9 cellular contexts compared by ENCODE assay signal in the genomic region with DNA sequence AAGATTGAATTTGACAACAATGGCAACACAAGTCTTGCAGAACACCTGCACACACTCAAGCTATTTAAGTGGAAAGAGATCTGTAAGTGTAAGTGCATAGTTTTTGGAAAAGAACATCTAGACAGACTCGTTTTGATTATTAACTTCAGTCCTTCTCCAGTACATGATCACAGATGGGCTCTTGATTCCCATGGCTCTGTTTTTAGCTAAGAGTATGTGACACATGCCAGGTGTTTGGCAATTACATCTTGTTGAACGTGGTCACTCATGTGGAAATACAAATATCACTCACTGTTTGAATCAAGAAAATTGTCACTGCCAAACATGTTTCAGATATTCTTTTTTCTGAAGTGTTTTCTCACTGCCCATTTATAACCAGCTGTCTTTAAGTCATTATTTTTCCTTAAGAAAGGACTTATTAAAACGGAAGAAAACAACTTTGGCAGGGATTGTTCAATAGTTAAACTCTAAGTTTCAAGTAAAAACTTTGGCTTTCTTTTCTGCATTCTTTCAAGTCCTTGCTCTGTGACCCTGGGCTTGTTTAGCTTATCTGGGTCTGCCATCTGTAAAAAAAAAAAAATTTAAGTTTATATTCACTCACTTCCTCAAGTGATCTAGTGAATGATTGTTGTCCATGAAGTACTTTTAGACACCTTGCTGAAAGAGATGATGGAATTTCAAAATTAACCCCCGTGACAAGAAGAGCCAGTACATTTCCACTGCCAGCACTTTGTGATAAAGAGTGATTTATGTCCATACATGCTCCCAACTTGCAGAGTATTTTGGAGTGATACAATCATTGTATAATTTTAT.
A peak's percentile ranks its signal among the peaks of the same experiment; 100 is the strongest.
DNase-seq lines count a peak whose midpoint lies in the region; ATAC-seq and TF ChIP-seq lines count a peak whose summit lies in the region.
"Had no signal": no experiment of that assay in that cellular context is flagged by ENCODE, and none has a peak within 500 bp of the region (broad histone marks: within the 10 kb centered on the region; RNA-seq: fewer than 3 reads in every experiment).

No MANE protein-coding gene starts in this region.

- ATAC-seq in HG03439 (IDR thresholded peaks at IDR 0.05; ENCODE audit: unreplicated experiment): no peak
- ATAC-seq in GM21786 (IDR thresholded peaks at IDR 0.05; ENCODE audit: unreplicated experiment): no peak

- no peak for TF ChIP-seq RAD21 in Ishikawa (IDR thresholded peaks at IDR 0.05; ENCODE audit: low read depth)

- DNase-seq in COLO668 (lab: John Stamatoyannopoulos, UW; ENCODE audit: unreplicated experiment): peak; percentile 22
- peak; percentile 95 for DNase-seq in NCI-H446 treated with DMSO at 0.1 percent for 48 hours (lab: John Stamatoyannopoulos, UW)
- DNase-seq in fibroblast of villous mesenchyme (ENCODE audit: low read depth): peak; percentile 27
- DNase-seq in stimulated activated CD4-positive, alpha-beta T cell treated with anti-CD3 and anti-CD28 coated beads, Interleukin-4, amount 100 ng/mL, for 1 hour: no peak
- no peak for DNase-seq in middle frontal gyrus (ENCODE audit: extremely low spot score, low spot score)
- DNase-seq: foreskin fibroblast had no signal

- H3K4me3 ChIP-seq in fibroblast of villous mesenchyme (ENCODE audit: low read depth, low read length): no peak overlapping the region

- no peak for TF ChIP-seq CTCF in fibroblast of villous mesenchyme (IDR thresholded peaks at IDR 0.05; ENCODE audit: insufficient read depth, low read depth, low read length)

- TF ChIP-seq EP300 in Ishikawa (IDR thresholded peaks at IDR 0.05; ENCODE audit: borderline replicate concordance): no peak

TF ChIP-seq in Ishikawa, 13 proteins besides CTCF, POLR2A, EP300 and RAD21:
- TF ChIP-seq EGR1 (IDR thresholded peaks at IDR 0.05): no peak
- TF ChIP-seq TCF12 (IDR thresholded peaks at IDR 0.05; ENCODE audit: low read depth): peak; percentile 55; the same call in 1 of the 2 replicates

Comparison
In these comparisons a context has a peak if more than half of its experiments do, and no peak if none do; other contexts are left out.
1. DNase-seq: peak in COLO668 (single experiment), NCI-H446 treated with DMSO at 0.1 percent for 48 hours (single experiment) and fibroblast of villous mesenchyme (single experiment); none in stimulated activated CD4-positive, alpha-beta T cell treated with anti-CD3 and anti-CD28 coated beads, Interleukin-4, amount 100 ng/mL, for 1 hour (single experiment) and middle frontal gyrus (single experiment).